ENCODE assay signal across 10 cellular contexts in the genomic region with DNA sequence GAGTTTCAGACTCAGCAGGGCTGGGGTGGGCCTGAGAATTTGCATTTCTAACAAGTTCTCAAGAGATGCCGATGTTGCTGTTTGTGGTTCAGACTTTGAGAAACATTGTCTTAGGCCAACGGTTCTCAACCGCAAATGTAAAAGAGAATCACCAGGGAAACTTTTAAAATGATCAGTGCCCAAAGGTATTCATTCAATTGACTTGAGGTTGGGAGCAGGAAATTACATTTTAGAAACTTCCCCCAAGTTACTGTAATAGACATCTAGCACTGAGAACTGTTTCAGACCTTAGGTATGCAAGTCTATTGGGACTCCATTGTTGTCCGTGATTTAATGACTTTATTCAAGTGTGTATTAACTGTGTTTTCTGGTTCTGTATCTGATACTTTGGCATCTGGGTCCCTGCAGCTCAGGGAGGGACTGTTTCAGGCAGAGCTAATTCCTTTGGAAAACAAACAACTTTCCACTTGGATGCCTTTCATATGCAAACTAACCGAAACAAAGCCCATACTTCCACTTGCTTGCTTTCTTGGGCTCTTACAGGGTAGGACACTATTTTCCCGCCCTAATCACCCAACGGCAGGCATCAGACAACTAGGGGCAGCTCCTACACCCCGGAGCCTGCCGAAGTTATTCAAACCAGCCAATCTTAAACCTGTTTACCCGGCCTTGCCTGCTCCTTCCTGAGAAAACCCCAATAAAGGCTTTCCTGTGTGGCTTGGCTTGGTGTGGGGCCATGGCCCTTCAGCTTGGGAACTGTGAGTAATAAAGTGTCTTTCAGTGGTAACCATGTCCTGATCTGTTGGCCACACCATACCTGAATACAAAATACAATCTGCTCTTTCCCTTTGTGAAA.
DNase-seq lines count a peak whose midpoint lies in the region; ATAC-seq and TF ChIP-seq lines count a peak whose summit lies in the region.
"Had no signal": no experiment of that assay in that cellular context is flagged by ENCODE, and none has a peak within 500 bp of the region (broad histone marks: within the 10 kb centered on the region; RNA-seq: fewer than 3 reads in every experiment).

No MANE protein-coding gene starts in this region.

- TF ChIP-seq CTCF in endodermal cell (conservative IDR thresholded peaks at IDR 0.05) (no peak), type B pancreatic cell (conservative IDR thresholded peaks at IDR 0.05) (no peak)

- peak overlapping the region; percentile 90 for H3K27ac Mint-ChIP-seq in endodermal cell
- H3K27ac Mint-ChIP-seq in type B pancreatic cell, result no peak overlapping the region
- H3K27ac Mint-ChIP-seq: CD4-positive, CD25-positive, alpha-beta regulatory T cell had no signal

- 28 to 40% methylated on average over 4 to 10 of the region's 10 CpGs for WGBS in endodermal cell (ENCODE audit: insufficient coverage in 1 of 2, insufficient read length in 1 of 2), 2 experiments

- H3K27me3 ChIP-seq in BLaER1 treated with 17β-estradiol and CSF1 and Interleukin-3, amounts not matched to agents 10 nM and 100 nM, result no peaks in the 10 kb centered on the region
- peaks cover 17% of the 10 kb centered on the region for H3K27me3 ChIP-seq in endodermal cell (ENCODE audit: control insufficient read depth, insufficient read depth, low read length, poor library complexity, severe bottlenecking)

- peaks cover 12% of the 10 kb centered on the region for H3K27me3 Mint-ChIP-seq in endodermal cell (ENCODE audit: insufficient read depth)
- peaks cover 28% of the 10 kb centered on the region for H3K27me3 Mint-ChIP-seq in type B pancreatic cell

- H3K27ac ChIP-seq in BLaER1 treated with 17β-estradiol and CSF1 and Interleukin-3, amounts not matched to agents 10 nM and 100 nM, result no peak overlapping the region
- H3K27ac ChIP-seq in endodermal cell (ENCODE audit: low read depth, low read length), result no peak overlapping the region

- H3K9me3 ChIP-seq in BLaER1 treated with 17β-estradiol and CSF1 and Interleukin-3, amounts not matched to agents 10 nM and 100 nM (replicated peaks in 1 of 11), result peaks cover 0 to 5% (median 0%) of the 10 kb centered on the region in 11 experiments; a peak in 2 of 22 replicates
- no peaks in the 10 kb centered on the region for H3K9me3 ChIP-seq in endodermal cell (ENCODE audit: control insufficient read depth, low read length)

- H4K20me1 ChIP-seq in BLaER1 treated with 17β-estradiol and CSF1 and Interleukin-3, amounts not matched to agents 10 nM and 100 nM, result no peaks in the 10 kb centered on the region

- H3K9me3 Mint-ChIP-seq in endodermal cell (no peaks in the 10 kb centered on the region), type B pancreatic cell (no peaks in the 10 kb centered on the region)
- H3K9me3 Mint-ChIP-seq: CD4-positive, CD25-positive, alpha-beta regulatory T cell had no signal

- H3K36me3 Mint-ChIP-seq in endodermal cell (ENCODE audit: low read depth), result no peaks in the 10 kb centered on the region
- H3K36me3 Mint-ChIP-seq in type B pancreatic cell, result no peaks in the 10 kb centered on the region

- H3K4me1 Mint-ChIP-seq in endodermal cell (peaks cover 44% of the 10 kb centered on the region), type B pancreatic cell (ENCODE audit: unreplicated experiment) (no peaks in the 10 kb centered on the region)

- ATAC-seq in HG03025 (IDR thresholded peaks at IDR 0.05; ENCODE audit: low FRiP score, unreplicated experiment) (peak; percentile 45), GM18519 (IDR thresholded peaks at IDR 0.05; ENCODE audit: low FRiP score, unreplicated experiment) (no peak)

- H3K9ac ChIP-seq in BLaER1 treated with 17β-estradiol and CSF1 and Interleukin-3, amounts not matched to agents 10 nM and 100 nM, result no peak overlapping the region
- no peak overlapping the region for H3K9ac ChIP-seq in endodermal cell (ENCODE audit: extremely low read depth, low read length, poor library complexity, severe bottlenecking)

- peaks cover 0 to 18% (median 11%) of the 10 kb centered on the region in 10 experiments; a peak in 13 of 20 replicates for H3K4me1 ChIP-seq in BLaER1 treated with 17β-estradiol and CSF1 and Interleukin-3, amounts not matched to agents 10 nM and 100 nM
- no peaks in the 10 kb centered on the region for H3K4me1 ChIP-seq in endodermal cell (ENCODE audit: control insufficient read depth, insufficient read depth, low read length)

- peak overlapping the region in 10 of 11 experiments; percentile 0 to 48 (median 26); a peak in 14 of 22 replicates for H3K4me2 ChIP-seq in BLaER1 treated with 17β-estradiol and CSF1 and Interleukin-3, amounts not matched to agents 10 nM and 100 nM

- H3K4me3 Mint-ChIP-seq in endodermal cell (no peak overlapping the region), type B pancreatic cell (no peak overlapping the region)
- H3K4me3 Mint-ChIP-seq: CD4-positive, CD25-positive, alpha-beta regulatory T cell had no signal

- no peaks in the 10 kb centered on the region for H3K36me3 ChIP-seq in BLaER1 treated with 17β-estradiol and CSF1 and Interleukin-3, amounts not matched to agents 10 nM and 100 nM
- no peaks in the 10 kb centered on the region for H3K36me3 ChIP-seq in endodermal cell (ENCODE audit: control insufficient read depth, insufficient read depth, low read length)

- peak; percentile 24 for DNase-seq in GM19240 (ENCODE audit: insufficient read length, low spot score)
- DNase-seq in endodermal cell, result peak; percentile 90
- DNase-seq in NCI-H524 treated with DMSO at 0.1 percent for 48 hours (lab: John Stamatoyannopoulos, UW), result no peak
- no peak for DNase-seq in globus pallidus (ENCODE audit: low spot score)
- no peak for DNase-seq in type B pancreatic cell (ENCODE audit: extremely low spot score, unreplicated experiment)
- DNase-seq: CD4-positive, CD25-positive, alpha-beta regulatory T cell; stimulated activated CD4-positive, alpha-beta T cell treated with anti-CD3 and anti-CD28 coated beads, Interleukin-4, amount 100 ng/mL, for 24 hours had no signal

- H3K4me3 ChIP-seq in BLaER1 treated with 17β-estradiol and CSF1 and Interleukin-3, amounts not matched to agents 10 nM and 100 nM, result no peak overlapping the region
- no peak overlapping the region for H3K4me3 ChIP-seq in endodermal cell (ENCODE audit: low read length)

Comparison
In these comparisons a context has a peak if more than half of its experiments do, and no peak if none do; other contexts are left out.
1. DNase-seq: peak in GM19240 (single experiment) and endodermal cell (single experiment); none in NCI-H524 treated with DMSO at 0.1 percent for 48 hours (single experiment), globus pallidus (single experiment) and type B pancreatic cell (single experiment).